In the genomic region with DNA sequence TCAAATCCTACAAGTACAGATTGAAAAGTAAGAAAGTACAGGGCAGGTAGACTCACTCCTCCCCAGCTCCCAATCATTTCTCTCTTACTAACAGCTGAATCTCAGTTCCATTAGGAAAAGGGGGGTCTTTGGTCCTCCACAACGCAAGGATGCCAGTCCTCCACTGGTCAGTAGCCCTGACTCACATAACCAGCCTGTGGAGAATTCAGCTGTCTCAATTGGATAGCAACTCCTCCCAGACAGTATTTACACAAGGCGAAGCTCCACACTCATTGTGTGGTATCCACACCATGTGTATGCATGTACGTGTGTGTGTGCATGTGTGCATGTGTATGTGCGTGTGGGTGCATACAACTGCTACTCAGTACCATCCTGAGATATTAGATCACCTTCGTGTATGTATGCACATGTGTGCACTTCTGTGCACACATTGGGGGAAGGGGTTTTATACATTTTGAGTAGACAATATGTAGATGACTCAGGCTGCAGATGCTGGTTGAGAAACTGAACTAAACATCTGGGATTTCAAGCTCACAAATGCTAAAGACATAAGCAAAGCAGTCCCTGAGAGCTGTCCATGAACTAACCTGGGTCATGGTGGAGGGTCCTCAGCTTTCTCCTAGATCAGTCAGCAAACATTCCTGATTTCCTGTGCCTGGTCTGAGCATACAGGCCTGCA, we compare ENCODE assay signal across 1 cellular context.
TF ChIP-seq lines count a peak whose summit lies in the region.

No MANE protein-coding gene starts in this region.

TF ChIP-seq in IMR-90, 13 proteins besides CTCF, POLR2A, EP300 and RAD21:
- TF ChIP-seq BHLHE40 (IDR thresholded peaks at IDR 0.05; ENCODE audit: low read depth, low read length) (no peak), FOS (IDR thresholded peaks at IDR 0.05; ENCODE audit: low read depth, low read length) (no peak), RFX5 (IDR thresholded peaks at IDR 0.05; ENCODE audit: low read depth, low read length) (no peak), MAFK (IDR thresholded peaks at IDR 0.05; ENCODE audit: low read depth, low read length) (no peak), CEBPB (IDR thresholded peaks at IDR 0.05; ENCODE audit: low read depth, low read length) (no peak), CHD1 (IDR thresholded peaks at IDR 0.05; ENCODE audit: low read depth, low read length) (no peak), MXI1 (IDR thresholded peaks at IDR 0.05; ENCODE audit: borderline replicate concordance, low read depth, low read length) (no peak), RCOR1 (IDR thresholded peaks at IDR 0.05; ENCODE audit: insufficient replicate concordance, low read length) (no peak), MAZ (IDR thresholded peaks at IDR 0.05; ENCODE audit: borderline replicate concordance, low read depth, low read length) (no peak)
- TF ChIP-seq, protein P1, sequence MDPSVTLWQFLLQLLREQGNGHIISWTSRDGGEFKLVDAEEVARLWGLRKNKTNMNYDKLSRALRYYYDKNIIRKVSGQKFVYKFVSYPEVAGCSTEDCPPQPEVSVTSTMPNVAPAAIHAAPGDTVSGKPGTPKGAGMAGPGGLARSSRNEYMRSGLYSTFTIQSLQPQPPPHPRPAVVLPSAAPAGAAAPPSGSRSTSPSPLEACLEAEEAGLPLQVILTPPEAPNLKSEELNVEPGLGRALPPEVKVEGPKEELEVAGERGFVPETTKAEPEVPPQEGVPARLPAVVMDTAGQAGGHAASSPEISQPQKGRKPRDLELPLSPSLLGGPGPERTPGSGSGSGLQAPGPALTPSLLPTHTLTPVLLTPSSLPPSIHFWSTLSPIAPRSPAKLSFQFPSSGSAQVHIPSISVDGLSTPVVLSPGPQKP (IDR thresholded peaks at IDR 0.05; ENCODE audit: borderline replicate concordance, low read depth, low read length), result no peak
- TF ChIP-seq, protein P2, sequence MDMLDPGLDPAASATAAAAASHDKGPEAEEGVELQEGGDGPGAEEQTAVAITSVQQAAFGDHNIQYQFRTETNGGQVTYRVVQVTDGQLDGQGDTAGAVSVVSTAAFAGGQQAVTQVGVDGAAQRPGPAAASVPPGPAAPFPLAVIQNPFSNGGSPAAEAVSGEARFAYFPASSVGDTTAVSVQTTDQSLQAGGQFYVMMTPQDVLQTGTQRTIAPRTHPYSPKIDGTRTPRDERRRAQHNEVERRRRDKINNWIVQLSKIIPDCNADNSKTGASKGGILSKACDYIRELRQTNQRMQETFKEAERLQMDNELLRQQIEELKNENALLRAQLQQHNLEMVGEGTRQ (IDR thresholded peaks at IDR 0.05; ENCODE audit: low read depth, low read length), result no peak
